In genomic region chr19:55549500-55550320, GRCh38 we compare ENCODE assay signal across 8 cellular contexts. TPM values are rescaled to one million over a fixed set of nuclear protein-coding genes. Genes with fewer than 3 reads are reported as not detected.
A peak's percentile ranks its signal among the peaks of the same experiment; 100 is the strongest.
DNase-seq lines count a peak whose midpoint lies in the region; ATAC-seq, FAIRE-seq and TF ChIP-seq lines count a peak whose summit lies in the region.

No MANE protein-coding gene starts in this region.

- H3K9ac ChIP-seq in HUES48 (ENCODE audit: low read depth, low read length) = peak overlapping the region; percentile 58

- no peaks in the 10 kb centered on the region for H3K9me3 ChIP-seq in HUES48 (ENCODE audit: control insufficient read depth, insufficient read depth, low read length)
- H3K9me3 ChIP-seq in left lung = no peaks in the 10 kb centered on the region

- H3K27ac Mint-ChIP-seq in MCF 10A (ENCODE audit: low read depth, unreplicated experiment) = peak overlapping the region; percentile 31

- H3K4me3 Mint-ChIP-seq in MCF 10A (ENCODE audit: unreplicated experiment) = no peak overlapping the region

- no TSS peak for BruUV-seq in MCF 10A (replicated peaks; lab: Mats Ljungman, UMichigan)

- H3K27me3 ChIP-seq in HUES48 (ENCODE audit: control insufficient read depth, insufficient read depth, low read length) (no peaks in the 10 kb centered on the region), left lung (peaks cover 0 to 43% of the 10 kb centered on the region in 2 donors)

- CTCF ChIA-PET in AG04449 (lab: Yijun Ruan, JAX) (no interaction called here), MCF 10A (lab: Yijun Ruan, JAX) (no interaction called here)

- ATAC-seq in left lung (peak; percentile 47), HG02642 (IDR thresholded peaks at IDR 0.05; ENCODE audit: poor library complexity, unreplicated experiment) (no peak)

- FAIRE-seq in D721Med (lab: Jason Lieb, UNC) = no peak

- peak overlapping the region; percentile 52 for H3K27ac ChIP-seq in HUES48 (ENCODE audit: low read depth, low read length)
- no peak overlapping the region for H3K27ac ChIP-seq in left lung

- intact Hi-C loops in MCF 10A (cut with micrococcal nuclease) (no loop called here), left lung (cut with DNase I) (no loop called here)

- DNase-seq in AG04449 (ENCODE audit: low read depth, low spot score) (peak; percentile 88), MCF 10A (ENCODE audit: unreplicated experiment) (peak; percentile 61), left lung (no peak), D721Med (ENCODE audit: insufficient read length, low spot score) (no peak), pons (ENCODE audit: low spot score) (no peak), cerebellar nuclear complex (lab: John Stamatoyannopoulos, UW) (no peak)

- H3K4me3 ChIP-seq in AG04449 (ENCODE audit: low read depth, low read length) (peak overlapping the region; percentile 40), HUES48 (ENCODE audit: low read depth, low read length) (peak overlapping the region; percentile 59), left lung (peak overlapping the region in 1 of 2 donors; percentile 15)

- peaks cover 22% of the 10 kb centered on the region for H3K4me1 Mint-ChIP-seq in MCF 10A (ENCODE audit: insufficient read depth, unreplicated experiment)

- TF ChIP-seq CTCF in AG04449 (IDR thresholded peaks at IDR 0.05; ENCODE audit: insufficient read depth, low read length, missing control alignments) (no peak), MCF 10A (IDR thresholded peaks at IDR 0.05; ENCODE audit: unreplicated experiment) (no peak), left lung (IDR thresholded peaks at IDR 0.05) (no peak), D721Med (IDR thresholded peaks at IDR 0.05; ENCODE audit: insufficient read depth, missing control alignments) (no peak)

- H3K4me1 ChIP-seq in HUES48 (ENCODE audit: control insufficient read depth, insufficient read depth, low read length) = peaks cover 26% of the 10 kb centered on the region
- peaks cover 0 to 24% of the 10 kb centered on the region in 2 donors for H3K4me1 ChIP-seq in left lung

- POLR2A ChIA-PET in AG04449 (lab: Yijun Ruan, JAX) = interaction anchor here (0.7 to 1.3 kb wide), 4 partner anchors 24 to 50 kb away, joined by 3 to 5 read pairs (median 3); partner anchors contain the start of genes ZNF524 and ZNF579
- POLR2A ChIA-PET in MCF 10A (lab: Yijun Ruan, JAX) = interaction anchor here (0.5 kb wide), 1 partner anchor 389 kb away, joined by 3 read pairs; no protein-coding TSS in a partner anchor

- no peaks in the 10 kb centered on the region for H3K36me3 ChIP-seq in HUES48 (ENCODE audit: control insufficient read depth, insufficient read depth, low read length)
- H3K36me3 ChIP-seq in left lung = no peaks in the 10 kb centered on the region

- H3K36me3 Mint-ChIP-seq in MCF 10A (ENCODE audit: insufficient read depth, unreplicated experiment) = no peaks in the 10 kb centered on the region

- H3K27me3 Mint-ChIP-seq in MCF 10A (ENCODE audit: insufficient read depth, unreplicated experiment) = peaks cover 14% of the 10 kb centered on the region

- H3K9me3 Mint-ChIP-seq in MCF 10A (ENCODE audit: unreplicated experiment) = no peaks in the 10 kb centered on the region

RNA-seq across cellular contexts. Expression of gene SBK3, which starts 4.4 kb away (rescaled TPM):
- total RNA-seq in MCF 10A (2022) (not detected in 2 replicates), left lung (under 1 TPM; 0.26 to 0.50 TPM)

RNA-seq across cellular contexts. Expression of gene SBK2, which starts 12.8 kb away (rescaled TPM):
- total RNA-seq in MCF 10A (2022) (not detected in 2 replicates), left lung (not detected)

RNA-seq across cellular contexts. Expression of gene ZNF579, which starts 30.9 kb away (rescaled TPM):
- total RNA-seq in MCF 10A (2022) = 11.6 and 12.6 TPM in 2 replicates
- 10 to 100 TPM; 12.8 to 14.7 TPM for total RNA-seq in left lung

RNA-seq across cellular contexts. Expression of gene FIZ1, which starts 49.6 kb away (rescaled TPM):
- total RNA-seq in MCF 10A (2022) (13.5 and 16.3 TPM in 2 replicates), left lung (10 to 100 TPM; 11.0 to 14.4 TPM)

RNA-seq across cellular contexts. Expression of gene ZNF524, which starts 50.4 kb away (rescaled TPM):
- 15.7 and 17.6 TPM in 2 replicates for total RNA-seq in MCF 10A (2022)
- 10 to 100 TPM; 22.3 to 22.4 TPM for total RNA-seq in left lung

Comparison
In these comparisons a context has a peak if more than half of its experiments do, and no peak if none do; other contexts are left out.
1. DNase-seq: peak in AG04449 (single experiment) and MCF 10A (single experiment); none in left lung (0 of 2), D721Med (single experiment), pons (single experiment) and cerebellar nuclear complex (0 of 2).